8 cellular contexts compared by ENCODE assay signal in the genomic region with DNA sequence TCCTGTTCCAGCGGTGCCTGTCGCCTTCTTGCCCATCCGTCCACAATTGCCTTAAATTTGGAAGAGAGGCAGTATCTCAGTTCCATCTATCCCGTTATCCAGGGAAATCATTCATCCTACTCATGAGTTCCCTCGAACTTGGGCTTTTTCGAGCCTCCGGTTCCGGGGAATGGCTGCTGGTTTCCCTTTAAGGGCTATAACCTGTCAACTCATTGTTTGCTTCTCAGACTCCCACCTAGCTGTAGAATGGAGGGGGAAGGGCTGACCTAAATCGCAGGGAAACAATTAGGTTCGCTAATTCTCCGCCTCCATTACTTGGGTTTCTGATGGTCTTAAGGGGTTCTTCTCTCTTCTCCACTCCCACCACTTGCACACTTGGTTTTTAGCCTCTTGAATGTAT. TPM values are rescaled to one million over a fixed set of nuclear protein-coding genes. Genes with fewer than 3 reads are reported as not detected.
DNase-seq lines count a peak whose midpoint lies in the region; ATAC-seq, FAIRE-seq and TF ChIP-seq lines count a peak whose summit lies in the region.

No MANE protein-coding gene starts in this region.

- no peak for ATAC-seq in HG02588 (IDR thresholded peaks at IDR 0.05; ENCODE audit: unreplicated experiment)

- FAIRE-seq in bronchial epithelial cell (lab: Jason Lieb, UNC): no peak

- peaks cover 0 to 15% of the 10 kb centered on the region in 2 donors for H3K4me1 ChIP-seq in muscle layer of duodenum (ENCODE audit: control insufficient read depth in 1 of 2, insufficient read depth in 2 of 2, low read length in 2 of 2)

- H3K36me3 ChIP-seq in H7 (replicated peaks; ENCODE audit: control insufficient read depth, insufficient read depth, low read length) (peaks cover 38% of the 10 kb centered on the region), bronchial epithelial cell (ENCODE audit: control insufficient read depth, insufficient read depth, low read length) (no peaks in the 10 kb centered on the region), muscle layer of duodenum (ENCODE audit: control insufficient read depth in 1 of 2, insufficient read depth in 2 of 2, low read length in 2 of 2) (no peaks in the 10 kb centered on the region)

- no peak overlapping the region for H3K27ac ChIP-seq in muscle layer of duodenum (ENCODE audit: low read length)

- DNase-seq in AG04449 (ENCODE audit: low read depth, low spot score) (no peak), H7 (peak; percentile 52), bronchial epithelial cell (ENCODE audit: low read depth) (no peak), DMS53 treated with DMSO at 0.1 percent for 48 hours (lab: John Stamatoyannopoulos, UW; ENCODE audit: unreplicated experiment) (no peak), HT-29 (ENCODE audit: low spot score) (no peak)
- no peak for DNase-seq in stimulated activated naive CD4-positive, alpha-beta T cell (lab: John Stamatoyannopoulos, UW)

- H3K27me3 ChIP-seq in H7 (ENCODE audit: control insufficient read depth, insufficient read depth, low read length) (no peaks in the 10 kb centered on the region), bronchial epithelial cell (ENCODE audit: control insufficient read depth, insufficient read depth, low read length) (peaks cover 9% of the 10 kb centered on the region), muscle layer of duodenum (ENCODE audit: low read depth, low read length) (peaks cover 15% of the 10 kb centered on the region)

- peak overlapping the region; percentile 74 for H3K4me3 ChIP-seq in AG04449 (ENCODE audit: low read depth, low read length)
- peak overlapping the region; percentile 97 for H3K4me3 ChIP-seq in H7 (ENCODE audit: insufficient read depth, low read depth, low read length)
- H3K4me3 ChIP-seq in bronchial epithelial cell (ENCODE audit: low read depth, low read length): peak overlapping the region; percentile 37
- peak overlapping the region; percentile 22 to 77 for H3K4me3 ChIP-seq in muscle layer of duodenum (ENCODE audit: low read depth in 1 of 2, low read length in 2 of 2)

- CTCF ChIA-PET in AG04449 (lab: Yijun Ruan, JAX): interaction anchor here (0.7 to 5.5 kb wide), 11 partner anchors 9 to 630 kb away, joined by 3 to 46 read pairs (median 5); a partner anchor contains a TSS

- TF ChIP-seq CTCF in AG04449 (IDR thresholded peaks at IDR 0.05; ENCODE audit: insufficient read depth, low read length, missing control alignments) (no peak), bronchial epithelial cell (IDR thresholded peaks at IDR 0.05; ENCODE audit: insufficient read depth, low read length, severe bottlenecking) (no peak)

- H3K9me3 ChIP-seq in muscle layer of duodenum (ENCODE audit: control insufficient read depth in 1 of 2, low read length in 2 of 2): no peaks in the 10 kb centered on the region

- POLR2A ChIA-PET in AG04449 (lab: Yijun Ruan, JAX): interaction anchor here (1.5 to 2.6 kb wide), 3 partner anchors 9 to 281 kb away, joined by 4 to 16 read pairs (median 13); no protein-coding TSS in a partner anchor

RNA-seq across cellular contexts. Expression of a gene that starts 1.2 kb away (rescaled TPM):
- total RNA-seq in H7 (2014; rRNA removed; shearing (Covaris generic)): 1,085 and 1,354 TPM in 2 replicates
- total RNA-seq in bronchial epithelial cell: 6.1 and 28.4 TPM in 2 replicates
- total RNA-seq in HT-29 (2014; rRNA removed; shearing (Covaris generic)): not detected in 2 replicates

RNA-seq across cellular contexts. Expression of a gene that starts 43.6 kb away (rescaled TPM):
- total RNA-seq in H7 (2014; rRNA removed; shearing (Covaris generic)): 33.4 and 33.9 TPM in 2 replicates
- total RNA-seq in bronchial epithelial cell: 39.2 and 45.2 TPM in 2 replicates
- total RNA-seq in HT-29 (2014; rRNA removed; shearing (Covaris generic)): 14.4 and 18.5 TPM in 2 replicates

Comparison
In these comparisons a context has a peak if more than half of its experiments do, and no peak if none do; other contexts are left out.
1. H3K4me3 ChIP-seq: peak in every context shown above with its lines; median percentile 97 in H7; 74 in AG04449; 50 in muscle layer of duodenum; 37 in bronchial epithelial cell.
2. RNA of a gene that starts 1.2 kb away (total RNA-seq): 1,085 to 1,354 TPM in H7; 6.1 to 28.4 TPM in bronchial epithelial cell and not detected in HT-29; every median in the first group is over 10 times any median in the second.